2 cellular contexts compared by ENCODE assay signal in the genomic region with DNA sequence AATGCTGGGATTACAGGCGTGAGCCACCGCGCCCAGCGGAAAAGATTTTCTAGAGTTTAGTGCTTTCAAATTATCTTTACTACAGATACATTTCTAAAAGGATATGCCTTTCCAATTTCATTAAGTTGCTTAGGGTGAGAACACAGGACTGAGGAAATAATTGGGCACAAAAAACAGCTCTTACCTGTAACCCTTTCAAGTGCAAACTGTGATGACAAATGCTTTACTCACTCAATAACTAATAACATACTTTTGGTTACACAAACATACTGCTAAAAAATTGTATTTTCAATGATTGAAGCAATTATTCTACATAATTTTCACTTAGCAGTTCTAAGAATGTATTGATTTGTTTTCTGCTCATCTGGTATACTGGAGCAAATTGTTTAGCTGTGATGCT.
TF ChIP-seq lines count a peak whose summit lies in the region.

No MANE protein-coding gene starts in this region.

TF ChIP-seq in A549, 52 proteins besides CTCF, POLR2A, EP300 and RAD21 (continued from another document):
- no peak for TF ChIP-seq KDM1A (IDR thresholded peaks at IDR 0.05; ENCODE audit: low read depth)
- no peak for TF ChIP-seq HOXB13 (CRISPR knock-in tag; IDR thresholded peaks at IDR 0.05; ENCODE audit: low read depth)
- no peak for TF ChIP-seq ZNF302 (CRISPR knock-in tag; IDR thresholded peaks at IDR 0.05)
- no peak for TF ChIP-seq EHF (CRISPR knock-in tag; IDR thresholded peaks at IDR 0.05)
- no peak for TF ChIP-seq FOXS1 (CRISPR knock-in tag; IDR thresholded peaks at IDR 0.05)
- no peak for TF ChIP-seq NPAS2 (CRISPR knock-in tag; IDR thresholded peaks at IDR 0.05; ENCODE audit: borderline replicate concordance)
- no peak for TF ChIP-seq HEYL (CRISPR knock-in tag; IDR thresholded peaks at IDR 0.05)
- TF ChIP-seq, protein P1, sequence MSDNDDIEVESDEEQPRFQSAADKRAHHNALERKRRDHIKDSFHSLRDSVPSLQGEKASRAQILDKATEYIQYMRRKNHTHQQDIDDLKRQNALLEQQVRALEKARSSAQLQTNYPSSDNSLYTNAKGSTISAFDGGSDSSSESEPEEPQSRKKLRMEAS (IDR thresholded peaks at IDR 0.05), result no peak
- TF ChIP-seq TFCP2L1 (CRISPR knock-in tag; IDR thresholded peaks at IDR 0.05), result no peak
- TF ChIP-seq, protein P2, sequence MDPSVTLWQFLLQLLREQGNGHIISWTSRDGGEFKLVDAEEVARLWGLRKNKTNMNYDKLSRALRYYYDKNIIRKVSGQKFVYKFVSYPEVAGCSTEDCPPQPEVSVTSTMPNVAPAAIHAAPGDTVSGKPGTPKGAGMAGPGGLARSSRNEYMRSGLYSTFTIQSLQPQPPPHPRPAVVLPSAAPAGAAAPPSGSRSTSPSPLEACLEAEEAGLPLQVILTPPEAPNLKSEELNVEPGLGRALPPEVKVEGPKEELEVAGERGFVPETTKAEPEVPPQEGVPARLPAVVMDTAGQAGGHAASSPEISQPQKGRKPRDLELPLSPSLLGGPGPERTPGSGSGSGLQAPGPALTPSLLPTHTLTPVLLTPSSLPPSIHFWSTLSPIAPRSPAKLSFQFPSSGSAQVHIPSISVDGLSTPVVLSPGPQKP (IDR thresholded peaks at IDR 0.05; ENCODE audit: low read depth, low read length), result no peak
- TF ChIP-seq RARB (CRISPR knock-in tag; IDR thresholded peaks at IDR 0.05), result no peak

TF ChIP-seq in HCT116, 20 proteins besides CTCF, POLR2A, EP300 and RAD21 (continued from another document):
- TF ChIP-seq, protein P3, sequence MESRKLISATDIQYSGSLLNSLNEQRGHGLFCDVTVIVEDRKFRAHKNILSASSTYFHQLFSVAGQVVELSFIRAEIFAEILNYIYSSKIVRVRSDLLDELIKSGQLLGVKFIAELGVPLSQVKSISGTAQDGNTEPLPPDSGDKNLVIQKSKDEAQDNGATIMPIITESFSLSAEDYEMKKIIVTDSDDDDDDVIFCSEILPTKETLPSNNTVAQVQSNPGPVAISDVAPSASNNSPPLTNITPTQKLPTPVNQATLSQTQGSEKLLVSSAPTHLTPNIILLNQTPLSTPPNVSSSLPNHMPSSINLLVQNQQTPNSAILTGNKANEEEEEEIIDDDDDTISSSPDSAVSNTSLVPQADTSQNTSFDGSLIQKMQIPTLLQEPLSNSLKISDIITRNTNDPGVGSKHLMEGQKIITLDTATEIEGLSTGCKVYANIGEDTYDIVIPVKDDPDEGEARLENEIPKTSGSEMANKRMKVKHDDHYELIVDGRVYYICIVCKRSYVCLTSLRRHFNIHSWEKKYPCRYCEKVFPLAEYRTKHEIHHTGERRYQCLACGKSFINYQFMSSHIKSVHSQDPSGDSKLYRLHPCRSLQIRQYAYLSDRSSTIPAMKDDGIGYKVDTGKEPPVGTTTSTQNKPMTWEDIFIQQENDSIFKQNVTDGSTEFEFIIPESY (IDR thresholded peaks at IDR 0.05; ENCODE audit: extremely low read depth, insufficient replicate concordance, low read length), result no peak
- TF ChIP-seq SRF (IDR thresholded peaks at IDR 0.05; ENCODE audit: low read depth) (no peak), EZH2 (IDR thresholded peaks at IDR 0.05) (no peak), CBX3 (IDR thresholded peaks at IDR 0.05; ENCODE audit: low read depth) (no peak), YY1 (IDR thresholded peaks at IDR 0.05; ENCODE audit: extremely low read depth, insufficient replicate concordance, low read depth, low read length) (no peak), SIN3A (IDR thresholded peaks at IDR 0.05; ENCODE audit: low read depth) (no peak), ZNF274 (IDR thresholded peaks at IDR 0.05; ENCODE audit: low read depth, low read length) (no peak), CEBPB (IDR thresholded peaks at IDR 0.05; ENCODE audit: low read depth) (no peak), ZFX (IDR thresholded peaks at IDR 0.05) (no peak)
- TF ChIP-seq, protein P4, sequence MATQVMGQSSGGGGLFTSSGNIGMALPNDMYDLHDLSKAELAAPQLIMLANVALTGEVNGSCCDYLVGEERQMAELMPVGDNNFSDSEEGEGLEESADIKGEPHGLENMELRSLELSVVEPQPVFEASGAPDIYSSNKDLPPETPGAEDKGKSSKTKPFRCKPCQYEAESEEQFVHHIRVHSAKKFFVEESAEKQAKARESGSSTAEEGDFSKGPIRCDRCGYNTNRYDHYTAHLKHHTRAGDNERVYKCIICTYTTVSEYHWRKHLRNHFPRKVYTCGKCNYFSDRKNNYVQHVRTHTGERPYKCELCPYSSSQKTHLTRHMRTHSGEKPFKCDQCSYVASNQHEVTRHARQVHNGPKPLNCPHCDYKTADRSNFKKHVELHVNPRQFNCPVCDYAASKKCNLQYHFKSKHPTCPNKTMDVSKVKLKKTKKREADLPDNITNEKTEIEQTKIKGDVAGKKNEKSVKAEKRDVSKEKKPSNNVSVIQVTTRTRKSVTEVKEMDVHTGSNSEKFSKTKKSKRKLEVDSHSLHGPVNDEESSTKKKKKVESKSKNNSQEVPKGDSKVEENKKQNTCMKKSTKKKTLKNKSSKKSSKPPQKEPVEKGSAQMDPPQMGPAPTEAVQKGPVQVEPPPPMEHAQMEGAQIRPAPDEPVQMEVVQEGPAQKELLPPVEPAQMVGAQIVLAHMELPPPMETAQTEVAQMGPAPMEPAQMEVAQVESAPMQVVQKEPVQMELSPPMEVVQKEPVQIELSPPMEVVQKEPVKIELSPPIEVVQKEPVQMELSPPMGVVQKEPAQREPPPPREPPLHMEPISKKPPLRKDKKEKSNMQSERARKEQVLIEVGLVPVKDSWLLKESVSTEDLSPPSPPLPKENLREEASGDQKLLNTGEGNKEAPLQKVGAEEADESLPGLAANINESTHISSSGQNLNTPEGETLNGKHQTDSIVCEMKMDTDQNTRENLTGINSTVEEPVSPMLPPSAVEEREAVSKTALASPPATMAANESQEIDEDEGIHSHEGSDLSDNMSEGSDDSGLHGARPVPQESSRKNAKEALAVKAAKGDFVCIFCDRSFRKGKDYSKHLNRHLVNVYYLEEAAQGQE (IDR thresholded peaks at IDR 0.05; ENCODE audit: low read depth), result no peak
- TF ChIP-seq, protein P5, sequence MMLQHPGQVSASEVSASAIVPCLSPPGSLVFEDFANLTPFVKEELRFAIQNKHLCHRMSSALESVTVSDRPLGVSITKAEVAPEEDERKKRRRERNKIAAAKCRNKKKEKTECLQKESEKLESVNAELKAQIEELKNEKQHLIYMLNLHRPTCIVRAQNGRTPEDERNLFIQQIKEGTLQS (IDR thresholded peaks at IDR 0.05), result no peak
